33 cellular contexts compared by ENCODE assay signal in the genomic region with DNA sequence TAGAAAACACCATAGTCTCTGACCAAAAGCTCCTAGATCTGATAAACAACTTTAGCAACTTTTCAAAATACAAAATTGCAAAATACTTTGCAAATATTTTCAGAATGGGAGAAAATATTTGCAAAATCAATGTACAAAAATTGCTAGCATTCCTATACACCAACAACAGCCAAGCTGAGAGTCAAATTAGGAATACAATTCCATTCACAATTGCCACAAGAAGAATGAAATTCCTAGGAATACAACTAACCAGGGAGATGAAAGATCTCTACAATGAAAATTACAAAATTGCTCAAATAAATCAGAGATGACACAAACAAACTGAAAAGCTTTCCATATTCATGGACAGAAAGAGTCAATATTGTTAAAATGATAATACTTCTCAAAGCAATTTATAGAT.
"Had no signal": no experiment of that assay in that cellular context is flagged by ENCODE, and none has a peak within 500 bp of the region (broad histone marks: within the 10 kb centered on the region; RNA-seq: fewer than 3 reads in every experiment).

No MANE protein-coding gene starts in this region.

- H3K36me3 ChIP-seq: ascending aorta, cardiac muscle cell, WERI-Rb-1 had no signal

- H3K27ac ChIP-seq: ascending aorta, cardiac muscle cell, WERI-Rb-1 had no signal

- ATAC-seq: activated CD4-positive, alpha-beta T cell treated with anti-CD3 and anti-CD28 coated beads for 36 hours; activated CD4-positive, CD25-positive, alpha-beta regulatory T cell treated with anti-CD3 and anti-CD28 coated beads, Interleukin-2, amount 50 U/mL, for 24 hours; activated CD8-positive, alpha-beta memory T cell treated with anti-CD3 and anti-CD28 coated beads, Interleukin-2, amount 10 ng/mL, durations not matched to agents 7 days and 5 days; activated CD8-positive, alpha-beta T cell treated with anti-CD3 and anti-CD28 coated beads, Interleukin-2, amount 10 ng/mL, durations not matched to agents 7 days and 5 days; activated naive CD4-positive, alpha-beta T cell treated with anti-CD3 and anti-CD28 coated beads, Interleukin-2, amount 50 U/mL, for 72 hours; activated T-cell treated with anti-CD3 and anti-CD28 coated beads, Interleukin-2, amount 50 U/mL, for 4 hours; activated T-cell treated with anti-CD3 and anti-CD28 coated beads, Interleukin-2, amount 50 U/mL, for 72 hours; activated T-helper 17 cell treated with anti-CD3 and anti-CD28 coated beads, Interleukin-2, amount 50 U/mL, for 72 hours; WTC11 had no signal

- H3K27me3 ChIP-seq: ascending aorta, cardiac muscle cell had no signal

- H3K4me1 ChIP-seq: ascending aorta had no signal

- H3K4me3 ChIP-seq: ascending aorta, cardiac muscle cell had no signal

- DNase-seq: activated CD4-positive, alpha-beta memory T cell treated with anti-CD3 and anti-CD28 coated beads, Interleukin-2, amount 10 ng/mL, durations not matched to agents 7 days and 5 days; activated CD4-positive, alpha-beta T cell treated with anti-CD3 and anti-CD28 coated beads for 1 hour; activated CD4-positive, alpha-beta T cell treated with anti-CD3 and anti-CD28 coated beads for 36 hours; activated CD4-positive, alpha-beta T cell treated with anti-CD3 and anti-CD28 coated beads for 48 hours; activated CD4-positive, alpha-beta T cell treated with anti-CD3 and anti-CD28 coated beads, Interleukin-2, amount 10 ng/mL, durations not matched to agents 7 days and 5 days; activated CD4-positive, alpha-beta T cell treated with anti-CD3 and anti-CD28 coated beads, Interleukin-2, amount 50 U/mL, for 48 hours; activated CD4-positive, CD25-positive, alpha-beta regulatory T cell; activated CD8-positive, alpha-beta memory T cell treated with anti-CD3 and anti-CD28 coated beads for 24 hours; activated CD8-positive, alpha-beta memory T cell treated with anti-CD3 and anti-CD28 coated beads, Interleukin-2, amount 10 ng/mL, durations not matched to agents 7 days and 5 days; activated CD8-positive, alpha-beta memory T cell treated with anti-CD3 and anti-CD28 coated beads, Interleukin-2, amount 50 U/mL, for 48 hours; activated CD8-positive, alpha-beta T cell treated with anti-CD3 and anti-CD28 coated beads, Interleukin-2, amount 10 ng/mL, durations not matched to agents 7 days and 5 days; activated effector memory CD4-positive, alpha-beta T cell treated with anti-CD3 and anti-CD28 coated beads, Interleukin-2, amount 50 U/mL, for 16 hours; activated gamma-delta T cell treated with Interleukin-2 at 50 U/mL for 16 hours; activated naive CD4-positive, alpha-beta T cell; activated naive CD4-positive, alpha-beta T cell treated with anti-CD3 and anti-CD28 coated beads for 36 hours; activated naive CD4-positive, alpha-beta T cell treated with anti-CD3 and anti-CD28 coated beads, Interleukin-2, amount 50 U/mL, for 16 hours; activated naive CD8-positive, alpha-beta T cell treated with anti-CD3 and anti-CD28 coated beads for 36 hours; activated T-cell treated with anti-CD3 and anti-CD28 coated beads, Interleukin-2, amount 50 U/mL, for 4 hours; activated T-cell treated with anti-CD3 and anti-CD28 coated beads, Interleukin-2, amount 50 U/mL, for 72 hours; amygdala; anterior cingulate cortex; caudate nucleus; cerebellar nuclear complex; T-helper 1 cell; T-helper 2 cell; T-helper 9 cell; WERI-Rb-1 had no signal
